In genomic region chr3:97810779-97811390, GRCh38 we compare ENCODE assay signal across 29 cellular contexts. TPM values are rescaled to one million over a fixed set of nuclear protein-coding genes. Genes with fewer than 3 reads are reported as not detected.
DNase-seq lines count a peak whose midpoint lies in the region; ATAC-seq, FAIRE-seq and TF ChIP-seq lines count a peak whose summit lies in the region.
"Had no signal": no experiment of that assay in that cellular context is flagged by ENCODE, and none has a peak within 500 bp of the region (broad histone marks: within the 10 kb centered on the region; RNA-seq: fewer than 3 reads in every experiment).

No MANE protein-coding gene starts in this region.

- no peak for ATAC-seq in left cardiac atrium
- ATAC-seq: HCT116; heart left ventricle; stimulated activated memory B cell treated with anti-CD40 and anti-IgM and Interleukin-4, amounts not matched to agents 10 μg/mL and 1 μg/mL and 100 μg/mL, for 72 hours; upper lobe of right lung had no signal

- no peaks in the 10 kb centered on the region for H3K36me3 Mint-ChIP-seq in progenitor cell of endocrine pancreas (ENCODE audit: insufficient read depth)
- H3K36me3 Mint-ChIP-seq: activated naive CD4-positive, alpha-beta T cell treated with anti-CD3 and anti-CD28 coated beads, Interleukin-2, amount 50 U/mL, for 24 hours; stimulated activated memory B cell treated with anti-CD40 and anti-IgM and Interleukin-4, amounts not matched to agents 10 μg/mL and 1 μg/mL and 100 μg/mL, for 72 hours had no signal

- DNase-seq in GM03348 (ENCODE audit: low spot score), result peak; percentile 34
- DNase-seq in NCI-H226, result peak; percentile 44
- DNase-seq in bronchial epithelial cell (ENCODE audit: low read depth), result peak; percentile 83
- DNase-seq in foreskin fibroblast, result peak; percentile 28 to 53
- no peak for DNase-seq in progenitor cell of endocrine pancreas (ENCODE audit: low spot score, unreplicated experiment)
- no peak for DNase-seq in left cardiac atrium
- no peak for DNase-seq in cardiac septum (ENCODE audit: low spot score)
- DNase-seq in DMS114 treated with DMSO at 0.1 percent for 48 hours (lab: John Stamatoyannopoulos, UW; ENCODE audit: unreplicated experiment), result no peak
- DNase-seq: activated CD4-positive, alpha-beta memory T cell treated with anti-CD3 and anti-CD28 coated beads, Interleukin-2, amount 10 ng/mL, durations not matched to agents 7 days and 5 days; anterior cingulate cortex; BE2C; DMS53; endodermal cell; GF-D8; heart left ventricle; NCI-H1694 treated with DMSO at 0.1 percent for 48 hours; NCI-H2171; NCI-H524; sigmoid colon; stimulated activated CD4-positive, alpha-beta T cell treated with anti-CD3 and anti-CD28 coated beads, Interleukin-4, amount 100 ng/mL, for 4 hours; T-helper 1 cell; upper lobe of right lung had no signal

- no peaks in the 10 kb centered on the region for H3K27me3 ChIP-seq in bronchial epithelial cell (ENCODE audit: control insufficient read depth, insufficient read depth, low read length)
- H3K27me3 ChIP-seq: BE2C, cardiac muscle cell, heart left ventricle, sigmoid colon, upper lobe of right lung had no signal

- H3K27ac Mint-ChIP-seq in progenitor cell of endocrine pancreas, result no peak overlapping the region
- H3K27ac Mint-ChIP-seq: activated CD4-positive, alpha-beta memory T cell treated with anti-CD3 and anti-CD28 coated beads, Interleukin-2, amount 10 ng/mL, durations not matched to agents 7 days and 5 days; activated naive CD4-positive, alpha-beta T cell treated with anti-CD3 and anti-CD28 coated beads, Interleukin-2, amount 50 U/mL, for 24 hours; activated T-helper 2 cell treated with anti-CD3 and anti-CD28 coated beads, Interferon-gamma antibody, Interleukin-2, Interleukin-4, amounts not matched to agents 10 μg/mL and 5 μg/mL and 100 μg/mL, durations not matched to agents 14 hours and 24 hours and 36 hours; dendritic cell treated with granulocyte-macrophage colony-stimulating factor and Interleukin-4, amounts not matched to agents 40 ng/mL and 50 ng/mL, for 4 days; endodermal cell; stimulated activated memory B cell treated with anti-CD40 and anti-IgM and Interleukin-4, amounts not matched to agents 10 μg/mL and 1 μg/mL and 100 μg/mL, for 72 hours had no signal

- no peaks in the 10 kb centered on the region for H3K9me3 Mint-ChIP-seq in progenitor cell of endocrine pancreas (ENCODE audit: low read depth)
- H3K9me3 Mint-ChIP-seq: activated CD4-positive, alpha-beta memory T cell treated with anti-CD3 and anti-CD28 coated beads, Interleukin-2, amount 10 ng/mL, durations not matched to agents 7 days and 5 days; activated naive CD4-positive, alpha-beta T cell treated with anti-CD3 and anti-CD28 coated beads, Interleukin-2, amount 50 U/mL, for 24 hours; activated T-helper 2 cell treated with anti-CD3 and anti-CD28 coated beads, Interferon-gamma antibody, Interleukin-2, Interleukin-4, amounts not matched to agents 10 μg/mL and 5 μg/mL and 100 μg/mL, durations not matched to agents 14 hours and 24 hours and 36 hours; dendritic cell treated with granulocyte-macrophage colony-stimulating factor and Interleukin-4, amounts not matched to agents 40 ng/mL and 50 ng/mL, for 4 days; endodermal cell; stimulated activated memory B cell treated with anti-CD40 and anti-IgM and Interleukin-4, amounts not matched to agents 10 μg/mL and 1 μg/mL and 100 μg/mL, for 72 hours had no signal

- no peak overlapping the region for H3K4me3 ChIP-seq in bronchial epithelial cell (ENCODE audit: low read depth, low read length)
- no peak overlapping the region for H3K4me3 ChIP-seq in foreskin fibroblast (ENCODE audit: low read depth in 1 of 2, low read length in 2 of 2)
- H3K4me3 ChIP-seq: cardiac muscle cell, heart left ventricle, prostate gland, sigmoid colon, upper lobe of right lung had no signal

- H3K27me3 Mint-ChIP-seq in progenitor cell of endocrine pancreas, result no peaks in the 10 kb centered on the region
- H3K27me3 Mint-ChIP-seq: activated CD4-positive, alpha-beta memory T cell treated with anti-CD3 and anti-CD28 coated beads, Interleukin-2, amount 10 ng/mL, durations not matched to agents 7 days and 5 days; activated naive CD4-positive, alpha-beta T cell treated with anti-CD3 and anti-CD28 coated beads, Interleukin-2, amount 50 U/mL, for 24 hours; stimulated activated memory B cell treated with anti-CD40 and anti-IgM and Interleukin-4, amounts not matched to agents 10 μg/mL and 1 μg/mL and 100 μg/mL, for 72 hours had no signal

- intact Hi-C loops in left cardiac atrium (cut with DNase I) (no loop called here), cardiac septum (cut with DNase I) (no loop called here)

- H3K4me1 Mint-ChIP-seq in progenitor cell of endocrine pancreas (ENCODE audit: low read depth), result no peaks in the 10 kb centered on the region
- H3K4me1 Mint-ChIP-seq: endodermal cell; stimulated activated memory B cell treated with anti-CD40 and anti-IgM and Interleukin-4, amounts not matched to agents 10 μg/mL and 1 μg/mL and 100 μg/mL, for 72 hours had no signal

- no peak overlapping the region for H3K4me3 Mint-ChIP-seq in progenitor cell of endocrine pancreas (ENCODE audit: low read depth)
- H3K4me3 Mint-ChIP-seq: activated CD4-positive, alpha-beta memory T cell treated with anti-CD3 and anti-CD28 coated beads, Interleukin-2, amount 10 ng/mL, durations not matched to agents 7 days and 5 days; activated naive CD4-positive, alpha-beta T cell treated with anti-CD3 and anti-CD28 coated beads, Interleukin-2, amount 50 U/mL, for 24 hours; dendritic cell treated with granulocyte-macrophage colony-stimulating factor and Interleukin-4, amounts not matched to agents 40 ng/mL and 50 ng/mL, for 4 days; endodermal cell; stimulated activated memory B cell treated with anti-CD40 and anti-IgM and Interleukin-4, amounts not matched to agents 10 μg/mL and 1 μg/mL and 100 μg/mL, for 72 hours had no signal

- no peaks in the 10 kb centered on the region for H3K36me3 ChIP-seq in bronchial epithelial cell (ENCODE audit: control insufficient read depth, insufficient read depth, low read length)
- H3K36me3 ChIP-seq: BE2C, cardiac muscle cell, heart left ventricle, prostate gland, sigmoid colon, upper lobe of right lung had no signal

- TF ChIP-seq CTCF in bronchial epithelial cell (IDR thresholded peaks at IDR 0.05; ENCODE audit: insufficient read depth, low read length, severe bottlenecking) (no peak), foreskin fibroblast (IDR thresholded peaks at IDR 0.05; ENCODE audit: low read depth, low read length) (no peak), progenitor cell of endocrine pancreas (IDR thresholded peaks at IDR 0.05; ENCODE audit: unreplicated experiment) (no peak)

- FAIRE-seq in bronchial epithelial cell (lab: Jason Lieb, UNC), result no peak

RNA-seq across cellular contexts. Expression of gene CRYBG3, which starts 10.9 kb away (rescaled TPM):
- total RNA-seq in bronchial epithelial cell, result 13.4 and 17.7 TPM in 2 replicates
- 5.7 and 6.0 TPM in 2 replicates for total RNA-seq in progenitor cell of endocrine pancreas
- total RNA-seq in left cardiac atrium, result 10 to 100 TPM; 18.3 to 23.9 TPM
- 38.2 TPM for total RNA-seq in cardiac septum

RNA-seq across cellular contexts. Expression of gene ARL6, which starts 46.3 kb away (rescaled TPM):
- 2.6 and 3.6 TPM in 2 replicates for total RNA-seq in bronchial epithelial cell
- total RNA-seq in progenitor cell of endocrine pancreas, result 10.9 and 11.4 TPM in 2 replicates
- 1 to 10 TPM; 4.7 to 4.8 TPM for total RNA-seq in left cardiac atrium
- total RNA-seq in cardiac septum, result 3.5 TPM

Comparison
In these comparisons a context has a peak if more than half of its experiments do, and no peak if none do; other contexts are left out.
1. DNase-seq: peak in GM03348 (single experiment), NCI-H226 (single experiment), bronchial epithelial cell (single experiment) and foreskin fibroblast (2 of 2); none in progenitor cell of endocrine pancreas (single experiment), left cardiac atrium (single experiment), cardiac septum (single experiment) and DMS114 treated with DMSO at 0.1 percent for 48 hours (single experiment).